In the genomic region with DNA sequence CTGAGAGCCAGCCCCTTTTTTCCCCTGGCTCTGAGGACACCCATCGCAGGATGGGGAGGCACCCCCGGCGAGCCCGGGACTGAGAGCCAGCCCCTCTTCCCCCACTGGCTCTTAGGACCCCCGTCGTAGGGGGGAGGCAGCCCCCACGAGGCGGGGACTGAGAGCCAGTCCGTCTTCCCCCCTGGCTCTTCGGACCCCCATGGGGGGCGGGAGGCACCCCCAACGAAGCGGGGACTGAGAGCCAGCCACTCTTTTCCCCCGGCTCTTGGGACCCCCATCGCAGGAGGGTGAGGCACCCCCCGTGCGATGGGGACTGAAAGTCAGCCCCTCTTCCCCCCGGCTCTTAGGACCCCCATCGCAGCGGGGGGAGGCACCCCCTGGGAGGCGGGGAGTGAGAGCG, we compare ENCODE assay signal across 26 cellular contexts. TPM values are rescaled to one million over a fixed set of nuclear protein-coding genes. Genes with fewer than 3 reads are reported as not detected.
"Had no signal": no experiment of that assay in that cellular context is flagged by ENCODE, and none has a peak within 500 bp of the region (broad histone marks: within the 10 kb centered on the region; RNA-seq: fewer than 3 reads in every experiment).

No MANE protein-coding gene starts in this region.

- H3K27ac Mint-ChIP-seq: naive thymus-derived CD4-positive, alpha-beta T cell; progenitor cell of endocrine pancreas; stimulated activated naive CD8-positive, alpha-beta T cell treated with anti-CD3 and anti-CD28 coated beads, Interleukin-15, Interleukin-2, amounts not matched to agents 100 ng/mL and 50 ng/mL, for 24 hours had no signal

- H3K4me3 ChIP-seq: dorsolateral prefrontal cortex, gastrocnemius medialis, heart right ventricle, pancreas, smooth muscle cell, thoracic aorta, upper lobe of left lung, uterus had no signal

- DNase-seq: cortex of kidney; dorsolateral prefrontal cortex; effector CD8-positive, alpha-beta T cell; gastrocnemius medialis; heart right ventricle; hypothalamus; kidney glomerular epithelial cell; naive thymus-derived CD4-positive, alpha-beta T cell; occipital lobe; pancreas; stimulated activated CD4-positive, alpha-beta T cell treated with anti-CD3 and anti-CD28 coated beads, Interleukin-2, amount 100 ng/mL, for 48 hours; uterus had no signal

- H3K36me3 ChIP-seq: gastrocnemius medialis, heart right ventricle, pancreas, thoracic aorta, upper lobe of left lung, uterus had no signal

- H3K27ac ChIP-seq: dorsolateral prefrontal cortex, gastrocnemius medialis, heart right ventricle, pancreas, thoracic aorta, upper lobe of left lung, uterus had no signal

- H3K4me3 Mint-ChIP-seq: naive thymus-derived CD4-positive, alpha-beta T cell; stimulated activated naive CD8-positive, alpha-beta T cell treated with anti-CD3 and anti-CD28 coated beads, Interleukin-15, Interleukin-2, amounts not matched to agents 100 ng/mL and 50 ng/mL, for 24 hours had no signal

- H3K4me2 ChIP-seq: smooth muscle cell had no signal

- H3K36me3 Mint-ChIP-seq: naive thymus-derived CD4-positive, alpha-beta T cell had no signal

- H3K4me1 ChIP-seq: gastrocnemius medialis, heart right ventricle, pancreas, upper lobe of left lung, uterus had no signal

- H3K9me3 ChIP-seq: gastrocnemius medialis, heart right ventricle, pancreas, thoracic aorta, upper lobe of left lung, uterus had no signal

- H3K27me3 ChIP-seq: pancreas, upper lobe of left lung, uterus had no signal

RNA-seq across cellular contexts. Expression of gene SSUH2, which starts 36.8 kb away (rescaled TPM):
- total RNA-seq: chondrocyte; fibroblast of lung; lung microvascular endothelial cell; mononuclear cell; naive thymus-derived CD4-positive, alpha-beta T cell had no signal
- polyA plus RNA-seq: naive thymus-derived CD4-positive, alpha-beta T cell; smooth muscle cell had no signal

RNA-seq across cellular contexts. Expression of gene CAV3, which starts 52.3 kb away (rescaled TPM):
- total RNA-seq: chondrocyte; esophagus mucosa; fibroblast of lung; liver; lung microvascular endothelial cell; mesenteric fat pad; mononuclear cell; naive thymus-derived CD4-positive, alpha-beta T cell; occipital lobe; pancreas; progenitor cell of endocrine pancreas; smooth muscle cell; subcutaneous adipose tissue; thoracic aorta; uterus had no signal
- polyA plus RNA-seq: fibroblast of lung; liver; naive thymus-derived CD4-positive, alpha-beta T cell; neural cell; pancreas; smooth muscle cell had no signal
